In genomic region chr1:222582099-222582774, GRCh38 we compare ENCODE assay signal across 10 cellular contexts. TPM values are rescaled to one million over a fixed set of nuclear protein-coding genes. Genes with fewer than 3 reads are reported as not detected.
DNase-seq lines count a peak whose midpoint lies in the region; ATAC-seq and TF ChIP-seq lines count a peak whose summit lies in the region.
"Had no signal": no experiment of that assay in that cellular context is flagged by ENCODE, and none has a peak within 500 bp of the region (broad histone marks: within the 10 kb centered on the region; RNA-seq: fewer than 3 reads in every experiment).

No MANE protein-coding gene starts in this region.

- peak overlapping the region in 1 of 4 donors; percentile 7 for H3K27ac ChIP-seq in body of pancreas

- no peaks in the 10 kb centered on the region for H3K36me3 ChIP-seq in body of pancreas (replicated peaks in 1 of 2; ENCODE audit: insufficient read depth in 1 of 2, low read depth in 2 of 2)

- DNase-seq in EL (peak; percentile 71), HS-5 (ENCODE audit: low read depth) (peak; percentile 76), fibroblast of the aortic adventitia (ENCODE audit: low read depth) (peak; percentile 13), germinal center (ENCODE audit: low spot score) (no peak), cerebellar nuclear complex (lab: John Stamatoyannopoulos, UW) (no peak), body of pancreas (no peak)
- no peak for DNase-seq in stimulated activated CD4-positive, alpha-beta T cell treated with anti-CD3 and anti-CD28 coated beads, Interleukin-4, amount 100 ng/mL, for 4 hours

- ATAC-seq in GM21423 (IDR thresholded peaks at IDR 0.05; ENCODE audit: unreplicated experiment) (peak; percentile 49), body of pancreas (no peak)

- no peak for TF ChIP-seq POLR2A in body of pancreas (IDR thresholded peaks at IDR 0.05)

- intact Hi-C loops in body of pancreas (cut with DNase I) = no loop called here

- H3K4me3 ChIP-seq in fibroblast of the aortic adventitia (ENCODE audit: low read depth, low read length) (no peak overlapping the region), body of pancreas (no peak overlapping the region)

- H3K4me1 ChIP-seq in body of pancreas = peaks cover 24% of the 10 kb centered on the region

- no peaks in the 10 kb centered on the region for H3K9me3 ChIP-seq in body of pancreas

- WGBS in body of pancreas, 2 donors = 84 to 88% methylated on average over 4 of the region's 4 CpGs

- TF ChIP-seq CTCF in fibroblast of the aortic adventitia (IDR thresholded peaks at IDR 0.05; ENCODE audit: insufficient read depth, low read length) = no peak
- no peak for TF ChIP-seq CTCF in body of pancreas (IDR thresholded peaks at IDR 0.05)

- no peaks in the 10 kb centered on the region for H3K27me3 ChIP-seq in body of pancreas

RNA-seq across cellular contexts. Expression of gene TAF1A, which starts 7.5 kb away (rescaled TPM):
- total RNA-seq in fibroblast of the aortic adventitia (ENCODE audit: low replicate concordance) (11.8 and 16.5 TPM in 2 replicates), body of pancreas (10 to 100 TPM in 1 of 2 donors, under 1 TPM in 1; 0.99 to 15.8 TPM)

RNA-seq across cellular contexts. Expression of gene HHIPL2, which starts 34.3 kb away (rescaled TPM):
- 0.18 TPM in 1 of 2 replicates, not detected in the other for total RNA-seq in fibroblast of the aortic adventitia (ENCODE audit: low replicate concordance)
- not detected for total RNA-seq in body of pancreas
- total RNA-seq: cardiac septum, SK-MEL-5 had no signal

RNA-seq across cellular contexts. Expression of gene MIA3, which starts 35.7 kb away (rescaled TPM):
- total RNA-seq in fibroblast of the aortic adventitia (ENCODE audit: low replicate concordance) (61.5 and 81.0 TPM in 2 replicates), body of pancreas (10 to 100 TPM; 32.2 to 44.8 TPM)

Comparison
In these comparisons a context has a peak if more than half of its experiments do, and no peak if none do; other contexts are left out.
1. DNase-seq: peak in EL (single experiment), HS-5 (single experiment) and fibroblast of the aortic adventitia (single experiment); none in germinal center (single experiment), cerebellar nuclear complex (0 of 2), body of pancreas (0 of 4) and stimulated activated CD4-positive, alpha-beta T cell treated with anti-CD3 and anti-CD28 coated beads, Interleukin-4, amount 100 ng/mL, for 4 hours (0 of 2).